Comparison of ENCODE assay signal across 11 cellular contexts in the genomic region with DNA sequence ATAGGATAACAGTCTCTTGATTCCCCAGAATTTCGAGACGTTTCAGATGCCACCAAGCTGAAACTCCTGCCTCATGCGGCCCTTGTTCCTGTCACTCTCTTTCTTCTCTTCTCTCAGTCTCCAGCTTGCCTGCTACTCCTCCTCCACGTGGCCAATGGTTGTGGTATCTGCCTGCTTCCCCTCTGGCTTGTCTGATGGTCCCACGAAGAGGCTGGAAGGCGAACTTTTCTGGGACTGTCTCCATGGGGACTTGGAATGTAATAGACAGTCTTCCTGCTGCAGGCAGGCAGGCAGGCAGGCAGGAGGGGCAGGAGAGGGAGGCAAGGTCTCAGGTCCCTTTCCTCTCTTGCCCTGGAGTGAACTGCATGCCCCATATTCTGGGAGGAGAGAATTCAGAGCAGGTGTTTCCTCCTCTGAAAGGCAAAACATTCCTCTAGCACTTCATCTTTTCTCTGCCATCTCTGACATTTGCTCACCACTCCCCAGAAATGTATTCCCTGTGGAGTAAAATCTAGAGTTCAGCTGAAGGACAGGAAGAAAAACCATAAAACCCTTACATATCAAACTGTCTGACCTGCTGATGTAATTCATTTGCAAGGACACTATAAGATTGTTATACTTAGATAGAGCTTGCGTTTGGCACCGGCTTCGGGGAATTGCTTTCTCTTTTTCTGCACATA.
DNase-seq lines count a peak whose midpoint lies in the region; ATAC-seq and TF ChIP-seq lines count a peak whose summit lies in the region.
"Had no signal": no experiment of that assay in that cellular context is flagged by ENCODE, and none has a peak within 500 bp of the region (broad histone marks: within the 10 kb centered on the region; RNA-seq: fewer than 3 reads in every experiment).

No MANE protein-coding gene starts in this region.

- peak; percentile 51 for ATAC-seq in body of pancreas
- ATAC-seq in HG03442 (IDR thresholded peaks at IDR 0.05; ENCODE audit: unreplicated experiment), result no peak
- no peak for ATAC-seq in HG03565 (IDR thresholded peaks at IDR 0.05; ENCODE audit: unreplicated experiment)

- H3K9me3 ChIP-seq in body of pancreas, result no peaks in the 10 kb centered on the region
- H3K9me3 ChIP-seq in WERI-Rb-1 (ENCODE audit: severe bottlenecking), result no peaks in the 10 kb centered on the region
- H3K9me3 ChIP-seq: breast epithelium, Peyer's patch had no signal

- H3K27ac ChIP-seq in body of pancreas (peak overlapping the region in 2 of 4 donors; percentile 62 to 81), WERI-Rb-1 (no peak overlapping the region)
- H3K27ac ChIP-seq: breast epithelium, Peyer's patch had no signal

- TF ChIP-seq CTCF in body of pancreas (IDR thresholded peaks at IDR 0.05) (no peak), WERI-Rb-1 (IDR thresholded peaks at IDR 0.05; ENCODE audit: low read depth, low read length) (no peak), GM10248 (IDR thresholded peaks at IDR 0.05; ENCODE audit: control extremely low read depth, extremely low read depth, low read depth, missing control alignments) (no peak)

- no peaks in the 10 kb centered on the region for H3K36me3 ChIP-seq in body of pancreas (replicated peaks in 1 of 2; ENCODE audit: insufficient read depth in 1 of 2, low read depth in 2 of 2)
- no peaks in the 10 kb centered on the region for H3K36me3 ChIP-seq in WERI-Rb-1
- H3K36me3 ChIP-seq: breast epithelium, Peyer's patch had no signal

- H3K27me3 ChIP-seq in body of pancreas, result no peaks in the 10 kb centered on the region
- H3K27me3 ChIP-seq in WERI-Rb-1 (ENCODE audit: insufficient read depth, low read depth, severe bottlenecking), result no peaks in the 10 kb centered on the region
- H3K27me3 ChIP-seq: breast epithelium, Peyer's patch had no signal

- no peak for TF ChIP-seq POLR2A in body of pancreas (IDR thresholded peaks at IDR 0.05)

- POLR2A ChIA-PET in GM10248 (lab: Yijun Ruan, JAX), result no interaction called here

- CTCF ChIA-PET in GM10248 (lab: Yijun Ruan, JAX), result interaction anchor here (1.1 kb wide), 1 partner anchor 10 kb away, joined by 3 read pairs; no protein-coding TSS in a partner anchor

- intact Hi-C loops in body of pancreas (cut with DNase I), result no loop called here

- DNase-seq in CMK (ENCODE audit: low read depth) (peak; percentile 35), HT-29 (ENCODE audit: low spot score) (peak; percentile 33), body of pancreas (no peak), myocyte (ENCODE audit: low read depth) (peak; percentile 47), WERI-Rb-1 (no peak), GM10248 (ENCODE audit: extremely low spot score) (no peak)
- DNase-seq: activated CD4-positive, alpha-beta T cell treated with anti-CD3 and anti-CD28 coated beads, Interleukin-2, amount 50 U/mL, for 4 hours; Peyer's patch had no signal

- H3K4me3 ChIP-seq in body of pancreas (no peak overlapping the region), WERI-Rb-1 (ENCODE audit: low read depth, low read length) (no peak overlapping the region)
- H3K4me3 ChIP-seq: breast epithelium, Peyer's patch had no signal

- 18 to 30% methylated on average over 9 of the region's 9 CpGs for WGBS in body of pancreas, 2 donors

- no peaks in the 10 kb centered on the region for H3K4me1 ChIP-seq in body of pancreas
- H3K4me1 ChIP-seq: breast epithelium, Peyer's patch had no signal

Comparison
In these comparisons a context has a peak if more than half of its experiments do, and no peak if none do; other contexts are left out.
1. DNase-seq: peak in CMK (single experiment), HT-29 (single experiment) and myocyte (single experiment); none in body of pancreas (0 of 4), WERI-Rb-1 (single experiment) and GM10248 (single experiment).